Comparison of ENCODE assay signal across 8 cellular contexts in genomic region chr11:57761301-57762234, GRCh38. TPM values are rescaled to one million over a fixed set of nuclear protein-coding genes. Genes with fewer than 3 reads are reported as not detected.
DNase-seq lines count a peak whose midpoint lies in the region; ATAC-seq, FAIRE-seq and TF ChIP-seq lines count a peak whose summit lies in the region.

CTNND1 (plus strand) TSS chr11:57761802; CDS start chr11:57791479, 29,677 bp downstream.

- H3K4me3 ChIP-seq in lung = peak within 1 kb of the TSS; percentile 77

- peaks cover 0 to 1% of the 10 kb centered on the region in 2 donors for H3K36me3 ChIP-seq in lung (ENCODE audit: control insufficient read depth in 2 of 2, insufficient read depth in 2 of 2, low read length in 2 of 2)

- H3K27ac ChIP-seq in lung (ENCODE audit: low read depth in 1 of 2, low read length in 1 of 2) (peak within 1 kb of the TSS; percentile 93 to 99), substantia nigra (ENCODE audit: low read depth, low read length, poor library complexity, severe bottlenecking) (peak within 1 kb of the TSS; percentile 86)

- no peaks in the 10 kb centered on the region for H3K9me3 ChIP-seq in lung (ENCODE audit: control insufficient read depth in 2 of 2, insufficient read depth in 1 of 2, low read length in 1 of 2)

- FAIRE-seq in endometrium (lab: Jason Lieb, UNC) = peak; percentile 99

- 8 to 9% methylated on average over 13 of the region's 13 CpGs for WGBS in lung, 2 donors

- peak; percentile 93 for ATAC-seq in GM21576 (IDR thresholded peaks at IDR 0.05; ENCODE audit: unreplicated experiment)
- peak; percentile 96 for ATAC-seq in SK-N-SH treated with all-trans-retinoic acid at 6 μM for 48 hours
- ATAC-seq in lung (ENCODE audit: insufficient read depth, low FRiP score) = peak; percentile 95

- no peak for TF ChIP-seq CTCF in lung (IDR thresholded peaks at IDR 0.05; ENCODE audit: control extremely low read depth, extremely low read depth)

- DNase-seq in GDM1 (lab: John Stamatoyannopoulos, UW) = peak; percentile 79
- peak; percentile 100 for DNase-seq in HuH-7 (ENCODE audit: low spot score)
- DNase-seq in lung (ENCODE audit: low spot score) = peak; percentile 88
- DNase-seq in substantia nigra (lab: John Stamatoyannopoulos, UW) = peak in 47 of 49 donors; percentile 14 to 86 (median 68)
- DNase-seq in stimulated activated naive CD4-positive, alpha-beta T cell treated with Interleukin-2 at 50 U/mL for 16 hours (lab: John Stamatoyannopoulos, UW) = no peak

- peaks cover 2 to 22% of the 10 kb centered on the region in 2 donors for H3K4me1 ChIP-seq in lung (ENCODE audit: control insufficient read depth in 2 of 2, insufficient read depth in 2 of 2, low read length in 2 of 2)

- H3K27me3 ChIP-seq in lung (ENCODE audit: control insufficient read depth, insufficient read depth) = no peaks in the 10 kb centered on the region

TF ChIP-seq in SK-N-SH treated with all-trans-retinoic acid at 6 μM for 48 hours, 23 proteins besides CTCF, POLR2A, EP300 and RAD21:
- TF ChIP-seq, protein P1, sequence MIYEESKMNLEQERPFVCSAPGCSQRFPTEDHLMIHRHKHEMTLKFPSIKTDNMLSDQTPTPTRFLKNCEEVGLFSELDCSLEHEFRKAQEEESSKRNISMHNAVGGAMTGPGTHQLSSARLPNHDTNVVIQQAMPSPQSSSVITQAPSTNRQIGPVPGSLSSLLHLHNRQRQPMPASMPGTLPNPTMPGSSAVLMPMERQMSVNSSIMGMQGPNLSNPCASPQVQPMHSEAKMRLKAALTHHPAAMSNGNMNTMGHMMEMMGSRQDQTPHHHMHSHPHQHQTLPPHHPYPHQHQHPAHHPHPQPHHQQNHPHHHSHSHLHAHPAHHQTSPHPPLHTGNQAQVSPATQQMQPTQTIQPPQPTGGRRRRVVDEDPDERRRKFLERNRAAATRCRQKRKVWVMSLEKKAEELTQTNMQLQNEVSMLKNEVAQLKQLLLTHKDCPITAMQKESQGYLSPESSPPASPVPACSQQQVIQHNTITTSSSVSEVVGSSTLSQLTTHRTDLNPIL (CRISPR knock-in tag; IDR thresholded peaks at IDR 0.05; ENCODE audit: low read depth) = no peak
- TF ChIP-seq RARB (CRISPR knock-in tag; IDR thresholded peaks at IDR 0.05) (no peak), SNAI2 (CRISPR knock-in tag; IDR thresholded peaks at IDR 0.05) (no peak), ZFP3 (CRISPR knock-in tag; IDR thresholded peaks at IDR 0.05) (no peak), CSRNP3 (CRISPR knock-in tag; IDR thresholded peaks at IDR 0.05) (no peak), ISL1 (CRISPR knock-in tag; IDR thresholded peaks at IDR 0.05) (no peak), TCF4 (CRISPR knock-in tag; IDR thresholded peaks at IDR 0.05; ENCODE audit: borderline replicate concordance) (no peak), ZNF8 (CRISPR knock-in tag; IDR thresholded peaks at IDR 0.05) (peak; percentile 90)

RNA-seq across cellular contexts. Expression of gene CTNND1, which starts in this region (rescaled TPM):
- 100 to 1,000 TPM; 197 to 423 TPM for total RNA-seq in lung
- polyA plus RNA-seq in lung = 10 to 100 TPM; 36.5 to 59.9 TPM
